10 cellular contexts compared by ENCODE assay signal in the genomic region with DNA sequence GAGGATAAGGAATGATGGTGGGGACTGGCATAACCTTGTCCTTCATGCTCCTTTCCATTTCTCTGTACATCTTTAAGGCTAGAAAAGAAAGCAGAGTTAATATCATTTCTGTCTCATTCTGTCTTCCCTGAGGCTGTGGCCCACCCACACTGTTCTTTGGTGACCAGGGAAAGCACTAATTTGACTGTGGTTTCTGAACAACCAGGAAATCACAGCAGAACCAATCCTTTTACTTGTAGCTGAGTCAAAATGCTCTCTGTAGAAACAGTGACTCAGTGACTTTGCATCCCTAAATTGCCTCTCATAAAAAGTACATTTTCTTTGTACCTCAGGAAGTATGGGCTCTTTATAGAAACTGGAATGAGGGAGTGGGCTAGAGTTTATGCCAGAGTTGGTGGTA. TPM values are rescaled to one million over a fixed set of nuclear protein-coding genes. Genes with fewer than 3 reads are reported as not detected.
DNase-seq lines count a peak whose midpoint lies in the region; ATAC-seq and TF ChIP-seq lines count a peak whose summit lies in the region.
"Had no signal": no experiment of that assay in that cellular context is flagged by ENCODE, and none has a peak within 500 bp of the region (broad histone marks: within the 10 kb centered on the region; RNA-seq: fewer than 3 reads in every experiment).

No MANE protein-coding gene starts in this region.

- H3K4me1 Mint-ChIP-seq in CD4-positive, alpha-beta T cell (ENCODE audit: low read depth): no peaks in the 10 kb centered on the region
- H3K4me1 Mint-ChIP-seq: CD4-positive, CD25-positive, alpha-beta regulatory T cell had no signal

- peak; percentile 86 for ATAC-seq in GM18868 (IDR thresholded peaks at IDR 0.05; ENCODE audit: unreplicated experiment)
- peak; percentile 87 for ATAC-seq in HG02763 (IDR thresholded peaks at IDR 0.05; ENCODE audit: unreplicated experiment)
- ATAC-seq in CD4-positive, alpha-beta T cell (ENCODE audit: poor library complexity): no peak
- ATAC-seq: lower lobe of right lung had no signal

- CTCF ChIA-PET in A673 (lab: Charles Lee): no interaction called here
- CTCF ChIA-PET in CD4-positive, alpha-beta T cell (lab: Charles Lee): no interaction called here

- no peak overlapping the region for H3K27ac Mint-ChIP-seq in CD4-positive, alpha-beta T cell
- H3K27ac Mint-ChIP-seq: CD4-positive, CD25-positive, alpha-beta regulatory T cell had no signal

- H3K9me3 ChIP-seq in A673 (ENCODE audit: low read depth, low read length, poor library complexity, severe bottlenecking): no peaks in the 10 kb centered on the region
- H3K9me3 ChIP-seq in SK-N-MC (ENCODE audit: low read depth, low read length): no peaks in the 10 kb centered on the region; the same call in 1 of the 2 replicates
- no peaks in the 10 kb centered on the region for H3K9me3 ChIP-seq in CD4-positive, alpha-beta T cell (ENCODE audit: control insufficient read depth, low read length)
- H3K9me3 ChIP-seq: lower lobe of right lung had no signal

- no peak overlapping the region for H3K4me3 Mint-ChIP-seq in CD4-positive, alpha-beta T cell
- H3K4me3 Mint-ChIP-seq: CD4-positive, CD25-positive, alpha-beta regulatory T cell had no signal

- no peaks in the 10 kb centered on the region for H3K36me3 Mint-ChIP-seq in CD4-positive, alpha-beta T cell (ENCODE audit: low read depth)
- H3K36me3 Mint-ChIP-seq: CD4-positive, CD25-positive, alpha-beta regulatory T cell had no signal

- intact Hi-C loops in A673 (cut with micrococcal nuclease; ENCODE audit: unreplicated experiment): no loop called here
- intact Hi-C loops in CD4-positive, alpha-beta T cell (cut with DNase I, micrococcal nuclease): no loop called here

- H3K9me3 Mint-ChIP-seq in CD4-positive, alpha-beta T cell: no peaks in the 10 kb centered on the region

- peaks cover 16% of the 10 kb centered on the region for H3K4me1 ChIP-seq in A673 (ENCODE audit: insufficient read depth, low read length, poor library complexity, severe bottlenecking)
- H3K4me1 ChIP-seq: lower lobe of right lung had no signal

- TF ChIP-seq CTCF in A673 (conservative IDR thresholded peaks at IDR 0.05; ENCODE audit: low read depth, low read length): no peak
- TF ChIP-seq CTCF in CD4-positive, alpha-beta T cell (IDR thresholded peaks at IDR 0.05): no peak

- no peaks in the 10 kb centered on the region for H3K27me3 ChIP-seq in A673 (replicated peaks; ENCODE audit: insufficient read depth, low read depth, low read length, poor library complexity)
- peaks cover 3% of the 10 kb centered on the region for H3K27me3 ChIP-seq in CD4-positive, alpha-beta T cell (ENCODE audit: control insufficient read depth, insufficient read depth, low read length)

- POLR2A ChIA-PET in A673 (lab: Charles Lee; ENCODE audit: low non-redundant PET): no interaction called here
- POLR2A ChIA-PET in CD4-positive, alpha-beta T cell (lab: Charles Lee): no interaction called here

- H3K27ac ChIP-seq in A673 (ENCODE audit: low read depth, low read length, poor library complexity, severe bottlenecking) (peak overlapping the region; percentile 10), SK-N-MC (peak overlapping the region; percentile 63; the same call in 1 of the 2 replicates), substantia nigra (ENCODE audit: low read depth, low read length, poor library complexity, severe bottlenecking) (no peak overlapping the region)
- no peak overlapping the region for H3K27ac ChIP-seq in CD4-positive, alpha-beta T cell (ENCODE audit: low read depth, low read length)
- H3K27ac ChIP-seq: lower lobe of right lung had no signal

- no peak overlapping the region for H3K4me3 ChIP-seq in A673 (ENCODE audit: low read depth, low read length, poor library complexity, severe bottlenecking)
- no peak overlapping the region for H3K4me3 ChIP-seq in SK-N-MC
- H3K4me3 ChIP-seq: lower lobe of right lung had no signal

- peaks cover 10% of the 10 kb centered on the region for H3K27me3 Mint-ChIP-seq in CD4-positive, alpha-beta T cell

- H3K36me3 ChIP-seq in A673 (ENCODE audit: insufficient read depth, low read length, poor library complexity, severe bottlenecking): no peaks in the 10 kb centered on the region
- no peaks in the 10 kb centered on the region for H3K36me3 ChIP-seq in SK-N-MC (ENCODE audit: insufficient read depth, low read length)
- H3K36me3 ChIP-seq: lower lobe of right lung had no signal

- BruUV-seq in A673 (replicated peaks; lab: Mats Ljungman, UMichigan): no TSS peak

- no peak overlapping the region for H3K9ac ChIP-seq in SK-N-MC (ENCODE audit: insufficient read length)

- DNase-seq in A673 (ENCODE audit: low spot score) (peak; percentile 81), SK-N-MC (ENCODE audit: low read depth, low spot score) (no peak), NCI-H526 treated with DMSO at 0.1 percent for 48 hours (lab: John Stamatoyannopoulos, UW) (no peak), substantia nigra (lab: John Stamatoyannopoulos, UW) (no peak)
- no peak for DNase-seq in CD4-positive, alpha-beta T cell
- no peak for DNase-seq in activated CD8-positive, alpha-beta memory T cell treated with anti-CD3 and anti-CD28 coated beads for 24 hours
- DNase-seq: CD4-positive, CD25-positive, alpha-beta regulatory T cell; lower lobe of right lung had no signal

RNA-seq across cellular contexts. Expression of a gene that starts 28.1 kb away (rescaled TPM):
- total RNA-seq in A673 (2021): 1.6 and 3.3 TPM in 2 replicates
- not detected for total RNA-seq in CD4-positive, alpha-beta T cell
- total RNA-seq: CD4-positive, CD25-positive, alpha-beta regulatory T cell had no signal

Comparison
In these comparisons a context has a peak if more than half of its experiments do, and no peak if none do; other contexts are left out.
1. H3K27ac ChIP-seq: peak in A673 (single experiment) and SK-N-MC (single experiment); none in CD4-positive, alpha-beta T cell (single experiment) and substantia nigra (single experiment).